Comparison of ENCODE assay signal across 14 cellular contexts in genomic region chr1:186768906-186769305, GRCh38. TPM values are rescaled to one million over a fixed set of nuclear protein-coding genes. Genes with fewer than 3 reads are reported as not detected.
DNase-seq lines count a peak whose midpoint lies in the region; ATAC-seq lines count a peak whose summit lies in the region.
"Had no signal": no experiment of that assay in that cellular context is flagged by ENCODE, and none has a peak within 500 bp of the region (broad histone marks: within the 10 kb centered on the region; RNA-seq: fewer than 3 reads in every experiment).

No MANE protein-coding gene starts in this region.

- no peaks in the 10 kb centered on the region for H3K9me3 Mint-ChIP-seq in activated T-cell treated with anti-CD3 and anti-CD28 coated beads, Interleukin-2, amount 50 U/mL, for 72 hours
- H3K9me3 Mint-ChIP-seq: activated B cell treated with CpG ODN at 0.5 μM for 24 hours had no signal

- H3K4me3 Mint-ChIP-seq in activated T-cell treated with anti-CD3 and anti-CD28 coated beads, Interleukin-2, amount 50 U/mL, for 72 hours: no peak overlapping the region
- H3K4me3 Mint-ChIP-seq: activated B cell treated with CpG ODN at 0.5 μM for 24 hours had no signal

- peak; percentile 83 for ATAC-seq in GM18498 (IDR thresholded peaks at IDR 0.05; ENCODE audit: unreplicated experiment)
- ATAC-seq in GM19455 (IDR thresholded peaks at IDR 0.05; ENCODE audit: unreplicated experiment): peak; percentile 87
- peak; percentile 92 for ATAC-seq in HG02870 (IDR thresholded peaks at IDR 0.05; ENCODE audit: unreplicated experiment)
- ATAC-seq in HG03521 (IDR thresholded peaks at IDR 0.05; ENCODE audit: unreplicated experiment): peak; percentile 61
- ATAC-seq in activated T-cell treated with anti-CD3 and anti-CD28 coated beads, Interleukin-2, amount 50 U/mL, for 72 hours (replicated peaks in 1 of 2): no peak
- ATAC-seq: left cardiac atrium had no signal

- no peak overlapping the region for H3K27ac Mint-ChIP-seq in activated T-cell treated with anti-CD3 and anti-CD28 coated beads, Interleukin-2, amount 50 U/mL, for 72 hours
- H3K27ac Mint-ChIP-seq: activated B cell treated with CpG ODN at 0.5 μM for 24 hours had no signal

- no peak for DNase-seq in mucosa of gallbladder (ENCODE audit: low spot score)
- no peak for DNase-seq in iPS-NIHi7 (ENCODE audit: extremely low spot score)
- DNase-seq in NCI-H2196 (lab: John Stamatoyannopoulos, UW; ENCODE audit: unreplicated experiment): no peak
- no peak for DNase-seq in activated T-cell treated with anti-CD3 and anti-CD28 coated beads, Interleukin-2, amount 50 U/mL, for 72 hours
- DNase-seq: activated B cell treated with CpG ODN at 0.5 μM for 24 hours, activated gamma-delta T cell, foreskin fibroblast, left cardiac atrium, NCI-H187 treated with DMSO at 0.1 percent for 48 hours, SHP77 had no signal

- H3K27me3 Mint-ChIP-seq in activated T-cell treated with anti-CD3 and anti-CD28 coated beads, Interleukin-2, amount 50 U/mL, for 72 hours (ENCODE audit: low read depth): peaks cover 11% of the 10 kb centered on the region
- H3K27me3 Mint-ChIP-seq: activated B cell treated with CpG ODN at 0.5 μM for 24 hours had no signal

- peaks cover 13% of the 10 kb centered on the region for H3K4me1 Mint-ChIP-seq in activated T-cell treated with anti-CD3 and anti-CD28 coated beads, Interleukin-2, amount 50 U/mL, for 72 hours (ENCODE audit: low read depth)
- H3K4me1 Mint-ChIP-seq: activated B cell treated with CpG ODN at 0.5 μM for 24 hours had no signal

- no peaks in the 10 kb centered on the region for H3K36me3 Mint-ChIP-seq in activated T-cell treated with anti-CD3 and anti-CD28 coated beads, Interleukin-2, amount 50 U/mL, for 72 hours (ENCODE audit: insufficient read depth in 2 of 2)

RNA-seq across cellular contexts. Expression of gene PLA2G4A, which starts 59.8 kb away (rescaled TPM):
- 11.0 TPM for total RNA-seq in mucosa of gallbladder
- total RNA-seq in activated T-cell treated with anti-CD3 and anti-CD28 coated beads, Interleukin-2, amount 50 U/mL, for 72 hours: 1 to 10 TPM; 4.9 to 5.7 TPM
- total RNA-seq: activated B cell treated with CpG ODN at 0.5 μM for 24 hours had no signal

Comparison
In these comparisons a context has a peak if more than half of its experiments do, and no peak if none do; other contexts are left out.
1. ATAC-seq: peak in GM18498 (single experiment), GM19455 (single experiment), HG02870 (single experiment) and HG03521 (single experiment); none in activated T-cell treated with anti-CD3 and anti-CD28 coated beads, Interleukin-2, amount 50 U/mL, for 72 hours (0 of 2).